ENCODE assay signal across 11 cellular contexts in the genomic region with DNA sequence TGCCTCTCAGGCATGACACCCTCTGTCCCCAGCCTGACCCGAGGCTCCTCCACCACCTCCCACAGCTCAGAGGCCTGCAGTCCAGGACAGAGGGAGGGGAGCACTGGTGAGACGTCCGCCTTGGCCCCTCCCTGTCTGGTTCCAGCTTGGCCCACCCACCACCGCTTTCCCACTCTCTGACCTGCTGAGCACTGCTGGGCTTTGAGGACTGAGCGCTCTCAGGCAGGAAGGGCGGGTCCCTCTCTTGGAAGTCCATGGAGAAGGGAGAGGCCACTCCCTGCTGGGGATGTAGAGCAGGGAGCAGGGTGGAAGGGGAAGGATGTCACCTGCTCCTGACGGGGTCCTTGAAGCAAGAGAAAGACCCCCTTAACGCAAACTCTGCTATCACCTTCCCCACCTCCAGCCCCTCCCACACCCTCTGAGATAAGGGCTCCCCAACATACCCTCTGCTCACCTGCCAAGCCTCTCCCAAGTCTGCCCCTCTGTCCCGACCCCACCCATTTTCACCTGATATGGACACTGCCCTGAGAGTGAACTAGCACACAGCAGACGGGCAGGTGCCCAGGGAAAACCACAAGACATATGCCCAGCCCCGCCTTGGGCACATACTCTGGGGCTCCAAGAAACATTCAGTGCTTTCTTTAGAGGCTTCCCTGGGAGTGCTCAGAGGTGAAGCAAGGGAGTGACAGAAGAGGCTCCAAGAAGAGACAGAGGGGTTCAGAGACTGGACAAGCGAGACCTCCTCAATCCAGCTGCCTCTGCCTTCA. TPM values are rescaled to one million over a fixed set of nuclear protein-coding genes. Genes with fewer than 3 reads are reported as not detected.
DNase-seq lines count a peak whose midpoint lies in the region; ATAC-seq and TF ChIP-seq lines count a peak whose summit lies in the region.
"Had no signal": no experiment of that assay in that cellular context is flagged by ENCODE, and none has a peak within 500 bp of the region (broad histone marks: within the 10 kb centered on the region; RNA-seq: fewer than 3 reads in every experiment).

No MANE protein-coding gene starts in this region.

- H3K56ac ChIP-seq in mesendoderm (ENCODE audit: low read length) = no peak overlapping the region

- DNase-seq in Calu3 = peak; percentile 70
- DNase-seq in MM.1S = no peak
- peak; percentile 77 for DNase-seq in osteoblast (ENCODE audit: insufficient read length, low spot score, missing footprints)
- no peak for DNase-seq in mesendoderm
- DNase-seq: activated CD4-positive, alpha-beta T cell treated with anti-CD3 and anti-CD28 coated beads for 4 hours; NCI-H524 had no signal

- no peak overlapping the region for H3K27ac ChIP-seq in MM.1S (ENCODE audit: low read length)
- peak overlapping the region; percentile 60 for H3K27ac ChIP-seq in duodenal mucosa (ENCODE audit: low read depth, low read length)
- H3K27ac ChIP-seq in osteoblast (ENCODE audit: low read depth, low read length) = no peak overlapping the region
- H3K27ac ChIP-seq in mesendoderm (ENCODE audit: low read depth, low read length) = no peak overlapping the region

- H2BK5ac ChIP-seq in mesendoderm (ENCODE audit: low read length) = no peak overlapping the region

- H4K8ac ChIP-seq in mesendoderm (ENCODE audit: low read depth, low read length) = no peak overlapping the region

- H3K36me3 ChIP-seq in MM.1S (replicated peaks; ENCODE audit: insufficient read depth, low read length) = no peaks in the 10 kb centered on the region
- H3K36me3 ChIP-seq in duodenal mucosa (ENCODE audit: control insufficient read depth in 1 of 2, insufficient read depth in 2 of 2, low read length in 2 of 2) = peaks cover 50 to 64% of the 10 kb centered on the region in 2 donors
- peaks cover 7% of the 10 kb centered on the region for H3K36me3 ChIP-seq in osteoblast (ENCODE audit: insufficient read depth, low read length)
- H3K36me3 ChIP-seq in mesendoderm (ENCODE audit: control insufficient read depth, insufficient read depth, low read length) = no peaks in the 10 kb centered on the region

- H3K4ac ChIP-seq in mesendoderm (ENCODE audit: low read depth, low read length) = no peak overlapping the region

- H4K20me1 ChIP-seq in MM.1S (ENCODE audit: insufficient read depth, low read length) (no peaks in the 10 kb centered on the region), osteoblast (ENCODE audit: insufficient read depth, low read length) (no peaks in the 10 kb centered on the region)

- TF ChIP-seq CTCF in Calu3 (IDR thresholded peaks at IDR 0.05; ENCODE audit: unreplicated experiment) (no peak), MM.1S (IDR thresholded peaks at IDR 0.05; ENCODE audit: low read length) (no peak), osteoblast (IDR thresholded peaks at IDR 0.05; ENCODE audit: extremely low read depth, low read depth, low read length) (no peak)

- H3K4me1 ChIP-seq in MM.1S (ENCODE audit: low read length) = peaks cover 15% of the 10 kb centered on the region; the same call in 1 of the 2 replicates
- H3K4me1 ChIP-seq in duodenal mucosa (ENCODE audit: control insufficient read depth in 1 of 2, insufficient read depth in 2 of 2, low read length in 2 of 2) = peaks cover 22 to 35% of the 10 kb centered on the region in 2 donors
- peaks cover 20% of the 10 kb centered on the region for H3K4me1 ChIP-seq in osteoblast (ENCODE audit: insufficient read depth, low read length)
- peaks cover 3% of the 10 kb centered on the region for H3K4me1 ChIP-seq in mesendoderm (ENCODE audit: control insufficient read depth, low read depth, low read length)

- H3K23ac ChIP-seq in mesendoderm (ENCODE audit: low read length) = no peak overlapping the region

- H4K5ac ChIP-seq in mesendoderm (ENCODE audit: low read length) = no peak overlapping the region

- H3K4me2 ChIP-seq in MM.1S (ENCODE audit: low read depth, low read length) = peak overlapping the region; percentile 88; the same call in 1 of the 2 replicates
- H3K4me2 ChIP-seq in osteoblast (ENCODE audit: insufficient read depth, low read length) = no peak overlapping the region
- no peak overlapping the region for H3K4me2 ChIP-seq in mesendoderm (ENCODE audit: low read length)

- no peaks in the 10 kb centered on the region for H3K9me3 Mint-ChIP-seq in Calu3 (ENCODE audit: low read depth, unreplicated experiment)

- H3K9ac ChIP-seq in MM.1S (ENCODE audit: low read length) = no peak overlapping the region
- H3K9ac ChIP-seq in duodenal mucosa (ENCODE audit: low read depth in 1 of 2, low read length in 2 of 2) = peak overlapping the region; percentile 86 to 97
- H3K9ac ChIP-seq in mesendoderm (ENCODE audit: low read length) = no peak overlapping the region

- intact Hi-C loops in Calu3 (cut with micrococcal nuclease; ENCODE audit: unreplicated experiment) = no loop called here

- H3K27me3 ChIP-seq in MM.1S (replicated peaks; ENCODE audit: insufficient read depth, low read length) = no peaks in the 10 kb centered on the region
- no peaks in the 10 kb centered on the region for H3K27me3 ChIP-seq in duodenal mucosa (ENCODE audit: control insufficient read depth in 1 of 2, insufficient read depth in 2 of 2, low read length in 2 of 2)
- H3K27me3 ChIP-seq in osteoblast (ENCODE audit: insufficient read depth, low read length) = no peaks in the 10 kb centered on the region
- no peaks in the 10 kb centered on the region for H3K27me3 ChIP-seq in mesendoderm (ENCODE audit: insufficient read depth, low read length, poor library complexity)

- no TSS peak for BruUV-seq in Calu3 (replicated peaks; lab: Mats Ljungman, UMichigan)

- H3K9me3 ChIP-seq in MM.1S (replicated peaks; ENCODE audit: insufficient read depth, low read length) = no peaks in the 10 kb centered on the region
- no peaks in the 10 kb centered on the region for H3K9me3 ChIP-seq in duodenal mucosa (ENCODE audit: control insufficient read depth in 1 of 2, low read length in 2 of 2)
- no peaks in the 10 kb centered on the region for H3K9me3 ChIP-seq in osteoblast (ENCODE audit: low read depth, low read length)

- CTCF ChIA-PET in Calu3 (lab: Charles Lee) = interaction anchor here (0.6 kb wide), 1 partner anchor 420 kb away, joined by 3 read pairs; no protein-coding TSS in a partner anchor

- H3K79me1 ChIP-seq in mesendoderm (ENCODE audit: low read length) = no peaks in the 10 kb centered on the region

- peak overlapping the region; percentile 89 for H3K27ac Mint-ChIP-seq in Calu3 (ENCODE audit: unreplicated experiment)

- H3K4me1 Mint-ChIP-seq in Calu3 (ENCODE audit: low read depth, unreplicated experiment) = peaks cover 20% of the 10 kb centered on the region

- no peak overlapping the region for H2AK5ac ChIP-seq in mesendoderm (ENCODE audit: low read length)

- WGBS in mesendoderm (ENCODE audit: extremely low coverage, insufficient coverage, low lambda C conversion rate) = no CpG with 5 or more reads among the region's 12 CpGs

- no peak overlapping the region for H3K18ac ChIP-seq in mesendoderm (ENCODE audit: low read length)

- no peak overlapping the region for H2BK15ac ChIP-seq in mesendoderm (replicated peaks; ENCODE audit: low read depth)

- H3K27me3 Mint-ChIP-seq in Calu3 (ENCODE audit: unreplicated experiment) = no peaks in the 10 kb centered on the region

- peaks cover 63% of the 10 kb centered on the region for H3K36me3 Mint-ChIP-seq in Calu3 (ENCODE audit: insufficient read depth, unreplicated experiment)

- H3F3A ChIP-seq in MM.1S (ENCODE audit: insufficient read depth, low read length) = no peaks in the 10 kb centered on the region

- no peak overlapping the region for H2BK120ac ChIP-seq in mesendoderm (ENCODE audit: low read depth, low read length)

- peak overlapping the region; percentile 98 for H3K4me3 Mint-ChIP-seq in Calu3 (ENCODE audit: low read depth, unreplicated experiment)

- no peak overlapping the region for H2AFZ ChIP-seq in MM.1S (ENCODE audit: low read length)
- no peak overlapping the region for H2AFZ ChIP-seq in osteoblast (ENCODE audit: low read length)

- peaks cover 19% of the 10 kb centered on the region for H3K79me2 ChIP-seq in MM.1S (ENCODE audit: low read length)
- no peaks in the 10 kb centered on the region for H3K79me2 ChIP-seq in osteoblast (ENCODE audit: insufficient read depth, low read length)
- H3K79me2 ChIP-seq in mesendoderm (ENCODE audit: control insufficient read depth, insufficient read depth, low read length) = no peaks in the 10 kb centered on the region

- H3K9me2 ChIP-seq in MM.1S (replicated peaks; ENCODE audit: insufficient read depth, low read length) = no peaks in the 10 kb centered on the region

- ATAC-seq in HG02588 (IDR thresholded peaks at IDR 0.05; ENCODE audit: unreplicated experiment) (no peak), HG02938 (IDR thresholded peaks at IDR 0.05; ENCODE audit: unreplicated experiment) (no peak), HG03460 (IDR thresholded peaks at IDR 0.05; ENCODE audit: unreplicated experiment) (no peak)

- H3K4me3 ChIP-seq in MM.1S (ENCODE audit: low read length) = peak overlapping the region; percentile 91; the same call in 1 of the 2 replicates
- peak overlapping the region; percentile 89 to 98 for H3K4me3 ChIP-seq in duodenal mucosa (ENCODE audit: low read depth in 1 of 2, low read length in 2 of 2)
- H3K4me3 ChIP-seq in osteoblast (ENCODE audit: insufficient read depth, low read length) = no peak overlapping the region
- no peak overlapping the region for H3K4me3 ChIP-seq in mesendoderm (ENCODE audit: low read length)

RNA-seq across cellular contexts. Expression of gene OSBPL7, which starts 1.4 kb away (rescaled TPM):
- total RNA-seq in Calu3 (2022) = 58.3 and 58.4 TPM in 2 replicates
- total RNA-seq in osteoblast = 8.0 and 8.3 TPM in 2 replicates
- polyA plus RNA-seq in mesendoderm (2013, experiment 1 of 2) = 1.9 TPM
- polyA plus RNA-seq in mesendoderm (2013, experiment 2 of 2) = 2.0 TPM

RNA-seq across cellular contexts. Expression of gene MRPL10, which starts 11.1 kb away (rescaled TPM):
- 70.2 and 84.1 TPM in 2 replicates for total RNA-seq in Calu3 (2022)
- total RNA-seq in osteoblast = 32.7 and 35.8 TPM in 2 replicates
- 60.1 TPM for polyA plus RNA-seq in mesendoderm (2013, experiment 1 of 2)
- 60.8 TPM for polyA plus RNA-seq in mesendoderm (2013, experiment 2 of 2)

RNA-seq across cellular contexts. Expression of gene LRRC46, which starts 11.3 kb away (rescaled TPM):
- total RNA-seq in Calu3 (2022) (2.9 and 4.0 TPM in 2 replicates), osteoblast (not detected in 2 replicates)
- 0.20 TPM for polyA plus RNA-seq in mesendoderm (2013, experiment 1 of 2)
- 0.43 TPM for polyA plus RNA-seq in mesendoderm (2013, experiment 2 of 2)
- total RNA-seq: lung microvascular endothelial cell had no signal

RNA-seq across cellular contexts. Expression of gene SCRN2, which starts 20.9 kb away (rescaled TPM):
- 34.8 and 37.0 TPM in 2 replicates for total RNA-seq in Calu3 (2022)
- 41.0 and 42.7 TPM in 2 replicates for total RNA-seq in osteoblast
- 6.6 TPM for polyA plus RNA-seq in mesendoderm (2013, experiment 1 of 2)
- polyA plus RNA-seq in mesendoderm (2013, experiment 2 of 2) = 7.7 TPM

RNA-seq across cellular contexts. Expression of gene SP6, which starts 30.8 kb away (rescaled TPM):
- total RNA-seq in Calu3 (2022) (1.1 and 1.2 TPM in 2 replicates), osteoblast (under 0.01 TPM in 2 replicates)
- polyA plus RNA-seq in mesendoderm (2013, experiment 1 of 2) = 0.91 TPM
- 0.78 TPM for polyA plus RNA-seq in mesendoderm (2013, experiment 2 of 2)

Comparison
In these comparisons a context has a peak if more than half of its experiments do, and no peak if none do; other contexts are left out.
1. DNase-seq: peak in Calu3 (single experiment) and osteoblast (single experiment); none in MM.1S (single experiment) and mesendoderm (single experiment).
2. H3K4me3 ChIP-seq: peak in MM.1S (single experiment) and duodenal mucosa (2 of 2); none in osteoblast (single experiment) and mesendoderm (single experiment).
3. H3K9ac ChIP-seq: peak in duodenal mucosa (2 of 2); none in MM.1S (single experiment) and mesendoderm (single experiment).